ENCODE assay signal across 8 cellular contexts in genomic region chr10:73060738-73061635, GRCh38. TPM values are rescaled to one million over a fixed set of nuclear protein-coding genes. Genes with fewer than 3 reads are reported as not detected.
DNase-seq lines count a peak whose midpoint lies in the region; TF ChIP-seq lines count a peak whose summit lies in the region.

No MANE protein-coding gene starts in this region.

- H3K27ac Mint-ChIP-seq in mesothelial cell of epicardium, result peak overlapping the region; percentile 72

- DNase-seq in BE2C (no peak), NCI-H526 treated with DMSO at 0.1 percent for 48 hours (lab: John Stamatoyannopoulos, UW) (peak; percentile 9), cerebellum (ENCODE audit: low spot score) (peak; percentile 38), mesothelial cell of epicardium (ENCODE audit: low spot score in 2 of 2, unreplicated experiment in 2 of 2) (no peak), dedifferentiated amniotic fluid mesenchymal stem cell (ENCODE audit: extremely low spot score) (no peak), occipital lobe (lab: John Stamatoyannopoulos, UW) (no peak)
- no peak for DNase-seq in effector CD8-positive, alpha-beta T cell (lab: John Stamatoyannopoulos, UW)

- no peaks in the 10 kb centered on the region for H3K9me3 ChIP-seq in BE2C

- H3K36me3 Mint-ChIP-seq in mesothelial cell of epicardium, result peaks cover 35% of the 10 kb centered on the region

- no peaks in the 10 kb centered on the region for H3K4me1 ChIP-seq in BE2C

- H3K4me1 Mint-ChIP-seq in mesothelial cell of epicardium, result no peaks in the 10 kb centered on the region

- no peak overlapping the region for H3K4me3 Mint-ChIP-seq in mesothelial cell of epicardium

- no peaks in the 10 kb centered on the region for H3K27me3 Mint-ChIP-seq in mesothelial cell of epicardium (ENCODE audit: low read depth)

- H3K36me3 ChIP-seq in BE2C, result no peaks in the 10 kb centered on the region; the same call in 1 of the 2 replicates

- H3K9me3 Mint-ChIP-seq in mesothelial cell of epicardium, result no peaks in the 10 kb centered on the region

- no peaks in the 10 kb centered on the region for H3K27me3 ChIP-seq in BE2C

- TF ChIP-seq CTCF in BE2C (IDR thresholded peaks at IDR 0.05; ENCODE audit: low read depth, low read length) (peak; percentile 48), GM12875 (IDR thresholded peaks at IDR 0.05; ENCODE audit: borderline replicate concordance, insufficient read depth, low read depth, low read length) (peak; percentile 38; the same call in 1 of the 2 replicates), mesothelial cell of epicardium (IDR thresholded peaks at IDR 0.05; ENCODE audit: unreplicated experiment) (no peak)

- H3K4me3 ChIP-seq in BE2C (ENCODE audit: low read depth, low read length) (no peak overlapping the region), GM12875 (ENCODE audit: low read depth, low read length) (no peak overlapping the region)

RNA-seq across cellular contexts. Expression of gene P4HA1, which starts 35.7 kb away (rescaled TPM):
- polyA plus RNA-seq in BE2C (2012; ENCODE audit: insufficient read depth, insufficient read length, low read depth), result 3.3 TPM
- total RNA-seq in cerebellum, result 43.6 TPM
- 103 to 111 TPM (median 105 TPM) in 3 replicates for total RNA-seq in mesothelial cell of epicardium
- total RNA-seq in occipital lobe, result 41.3 TPM

RNA-seq across cellular contexts. Expression of gene NUDT13, which starts 49.3 kb away (rescaled TPM):
- polyA plus RNA-seq in BE2C (2012; ENCODE audit: insufficient read depth, insufficient read length, low read depth), result 1.7 TPM
- total RNA-seq in cerebellum (1.00 TPM), mesothelial cell of epicardium (3.5 to 4.4 TPM (median 3.7 TPM) in 3 replicates), occipital lobe (0.31 TPM)

Comparison
In these comparisons a context has a peak if more than half of its experiments do, and no peak if none do; other contexts are left out.
1. DNase-seq: peak in NCI-H526 treated with DMSO at 0.1 percent for 48 hours (single experiment) and cerebellum (single experiment); none in BE2C (single experiment), mesothelial cell of epicardium (0 of 2), dedifferentiated amniotic fluid mesenchymal stem cell (single experiment), occipital lobe (single experiment) and effector CD8-positive, alpha-beta T cell (single experiment).